11 cellular contexts compared by ENCODE assay signal in the genomic region with DNA sequence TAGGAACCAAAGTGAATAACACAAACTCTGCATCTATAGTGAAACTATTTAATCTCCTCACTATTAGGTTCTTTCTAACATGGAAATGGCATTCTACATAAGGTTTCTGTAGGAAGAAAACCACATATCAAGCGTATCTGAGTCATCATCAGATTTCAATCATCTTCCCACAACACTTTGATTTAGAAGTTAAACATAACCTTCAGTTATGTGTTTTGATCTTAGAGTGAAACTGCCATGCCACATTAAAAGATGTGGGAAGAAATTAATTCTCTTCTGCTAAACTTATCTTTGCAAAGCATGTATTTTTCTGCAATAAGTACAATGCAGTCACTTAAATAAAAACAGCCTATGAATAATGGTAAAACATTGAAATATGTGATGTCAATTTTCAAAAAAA. TPM values are rescaled to one million over a fixed set of nuclear protein-coding genes. Genes with fewer than 3 reads are reported as not detected.
DNase-seq lines count a peak whose midpoint lies in the region; ATAC-seq, FAIRE-seq and TF ChIP-seq lines count a peak whose summit lies in the region.
"Had no signal": no experiment of that assay in that cellular context is flagged by ENCODE, and none has a peak within 500 bp of the region (broad histone marks: within the 10 kb centered on the region; RNA-seq: fewer than 3 reads in every experiment).

No MANE protein-coding gene starts in this region.

- H3K9me3 ChIP-seq in DOHH2 (ENCODE audit: control insufficient read depth, insufficient read depth, low read length) (no peaks in the 10 kb centered on the region), MM.1S (replicated peaks; ENCODE audit: insufficient read depth, low read length) (no peaks in the 10 kb centered on the region), GM12878 (replicated peaks; ENCODE audit: control insufficient read depth, insufficient read depth, low read length) (no peaks in the 10 kb centered on the region), psoas muscle (no peaks in the 10 kb centered on the region)

- no peaks in the 10 kb centered on the region for H4K20me1 ChIP-seq in DOHH2 (ENCODE audit: control insufficient read depth, insufficient read depth, low read depth, low read length)
- no peaks in the 10 kb centered on the region for H4K20me1 ChIP-seq in MM.1S (ENCODE audit: insufficient read depth, low read length)
- no peaks in the 10 kb centered on the region for H4K20me1 ChIP-seq in GM12878 (ENCODE audit: control insufficient read depth, insufficient read depth)

- in situ Hi-C loops in GM12878 (cut with MboI) = loop anchor here (10.0 kb wide), 1 partner anchor 93 kb away; no protein-coding TSS in a partner anchor

- WGBS in GM12878 (ENCODE audit: insufficient coverage, insufficient replicate concordance, low lambda C conversion rate, missing lambda C conversion rate) = 0% methylated on average over 1 of the region's 1 CpG
- WGBS in psoas muscle, 3 donors = 51 to 62% (median 61%) methylated on average over 1 of the region's 1 CpG

- H3K36me3 ChIP-seq in DOHH2 (ENCODE audit: control insufficient read depth, low read length) = peaks cover 27% of the 10 kb centered on the region
- no peaks in the 10 kb centered on the region for H3K36me3 ChIP-seq in MM.1S (replicated peaks; ENCODE audit: insufficient read depth, low read length)
- H3K36me3 ChIP-seq in GM12878 (ENCODE audit: control insufficient read depth in 2 of 2, insufficient read depth in 2 of 2, low read length in 1 of 2) = peaks cover 0 to under 1% of the 10 kb centered on the region in 2 experiments; a peak in 1 of 4 replicates
- peaks cover 0 to 7% of the 10 kb centered on the region in 2 donors for H3K36me3 ChIP-seq in psoas muscle (ENCODE audit: insufficient read depth in 1 of 2, low read depth in 1 of 2)

- peak; percentile 18 for FAIRE-seq in GM12878 (lab: Jason Lieb, UNC)

- no peak for TF ChIP-seq POLR2A in GM12878 (IDR thresholded peaks at IDR 0.05; ENCODE audit: low read depth, low read length)

- intact Hi-C loops in GM12878 (cut with micrococcal nuclease; ENCODE audit: unreplicated experiment) (loop anchor here (1.0 to 10.0 kb wide), 9 partner anchors 55 to 1437 kb away; a partner anchor contains a TSS), psoas muscle (cut with DNase I) (loop anchor here in 1 of 2 donors (5.0 kb wide), 2 partner anchors 41 to 54 kb away; a partner anchor contains a TSS)

- H2AFZ ChIP-seq in MM.1S (ENCODE audit: low read length) (no peak overlapping the region), GM12878 (ENCODE audit: control insufficient read depth, low read depth, low read length) (no peak overlapping the region)

- H3K27ac ChIP-seq in DOHH2 (ENCODE audit: low read depth, low read length) = peak overlapping the region; percentile 98
- peak overlapping the region; percentile 97 for H3K27ac ChIP-seq in MM.1S (ENCODE audit: low read length)
- peak overlapping the region; percentile 80 for H3K27ac ChIP-seq in GM12878 (ENCODE audit: control insufficient read depth, insufficient read depth)
- peak overlapping the region; percentile 87 for H3K27ac ChIP-seq in psoas muscle
- H3K27ac ChIP-seq in foreskin keratinocyte = no peak overlapping the region

- CTCF ChIA-PET in GM12878 (lab: Yijun Ruan, JAX) = interaction anchor here (0.8 to 3.6 kb wide), 6 partner anchors 9 to 99 kb away, joined by 3 to 37 read pairs (median 10); no protein-coding TSS in a partner anchor

- BruUV-seq in GM12878 (replicated peaks; lab: Mats Ljungman, UMichigan) = no TSS peak

- DNase-seq in MM.1S = peak; percentile 38
- DNase-seq in GM12878 (ENCODE audit: low read depth, low spot score) = no peak
- DNase-seq in psoas muscle = no peak
- DNase-seq in foreskin keratinocyte = no peak
- no peak for DNase-seq in NOMO-1 treated with dmso at 0.1 percent for 144 hours (lab: John Stamatoyannopoulos, UW; ENCODE audit: unreplicated experiment)
- DNase-seq: Calu3; effector CD4-positive, alpha-beta T cell; H7 had no signal

- H3K4me1 ChIP-seq in DOHH2 (ENCODE audit: control insufficient read depth, low read length) (peaks cover 83% of the 10 kb centered on the region), MM.1S (ENCODE audit: low read length) (peaks cover 34% of the 10 kb centered on the region), GM12878 (ENCODE audit: control insufficient read depth, insufficient read depth, low read length) (peaks cover 32% of the 10 kb centered on the region), psoas muscle (peaks cover 100% of the 10 kb centered on the region), foreskin keratinocyte (no peaks in the 10 kb centered on the region)

- RAD21 ChIA-PET in GM12878 (lab: Charles Lee; ENCODE audit: unreplicated experiment) = interaction anchor here (1.1 to 16.1 kb wide), 9 partner anchors 9 to 1333 kb away, joined by 3 to 594 read pairs (median 15); no protein-coding TSS in a partner anchor

- H3K9me2 ChIP-seq in DOHH2 (replicated peaks; ENCODE audit: control insufficient read depth, low read length) (no peaks in the 10 kb centered on the region), MM.1S (replicated peaks; ENCODE audit: insufficient read depth, low read length) (no peaks in the 10 kb centered on the region)

- H3K79me2 ChIP-seq in DOHH2 (ENCODE audit: control insufficient read depth, low read length) = peaks cover 85% of the 10 kb centered on the region
- peaks cover 99% of the 10 kb centered on the region for H3K79me2 ChIP-seq in MM.1S (ENCODE audit: low read length)
- H3K79me2 ChIP-seq in GM12878 (ENCODE audit: control insufficient read depth, insufficient read depth, low read length) = peaks cover 99% of the 10 kb centered on the region

- SMC1A ChIA-PET in GM12878 (lab: Charles Lee; ENCODE audit: uncharacterized antibody, unreplicated experiment) = interaction anchor here (0.7 to 24.1 kb wide), 10 partner anchors 9 to 242 kb away, joined by 3 to 591 read pairs (median 7); a partner anchor contains a TSS

- peak overlapping the region; percentile 94 for H3K4me2 ChIP-seq in DOHH2 (ENCODE audit: low read length)
- H3K4me2 ChIP-seq in MM.1S (ENCODE audit: low read depth, low read length) = peak overlapping the region; percentile 96
- H3K4me2 ChIP-seq in GM12878 (ENCODE audit: control insufficient read depth, insufficient read depth) = peak overlapping the region; percentile 87

- POLR2A ChIA-PET in GM12878 (lab: Charles Lee) = interaction anchor here (1.1 to 3.8 kb wide), 4 partner anchors 9 to 95 kb away, joined by 3 to 39 read pairs (median 5); no protein-coding TSS in a partner anchor

- no peak for TF ChIP-seq CTCF in DOHH2 (IDR thresholded peaks at IDR 0.05; ENCODE audit: low read depth, low read length, poor library complexity, severe bottlenecking)
- no peak for TF ChIP-seq CTCF in MM.1S (IDR thresholded peaks at IDR 0.05; ENCODE audit: low read length)
- no peak for TF ChIP-seq CTCF in GM12878 (IDR thresholded peaks at IDR 0.05 in 2 of 3, conservative IDR thresholded peaks at IDR 0.05 in 1 of 3; ENCODE audit: control insufficient read depth in 2 of 3, extremely low read depth in 1 of 3, insufficient read depth in 1 of 3, low read depth in 3 of 3, low read length in 3 of 3)
- TF ChIP-seq CTCF in psoas muscle (IDR thresholded peaks at IDR 0.05) = no peak
- TF ChIP-seq CTCF in foreskin keratinocyte (conservative IDR thresholded peaks at IDR 0.05) = no peak

- TF ChIP-seq EP300 in GM12878 (IDR thresholded peaks at IDR 0.05; ENCODE audit: borderline replicate concordance in 1 of 2, control insufficient read depth in 1 of 2, low read depth in 2 of 2, low read length in 2 of 2) = no peak

- H3F3A ChIP-seq in DOHH2 (ENCODE audit: control insufficient read depth, insufficient read depth) (peaks cover 70% of the 10 kb centered on the region), MM.1S (ENCODE audit: insufficient read depth, low read length) (peaks cover 83% of the 10 kb centered on the region)

- H3K4me3 ChIP-seq in DOHH2 (ENCODE audit: low read length) = peak overlapping the region; percentile 73
- peak overlapping the region; percentile 52 for H3K4me3 ChIP-seq in MM.1S (ENCODE audit: low read length)
- H3K4me3 ChIP-seq in GM12878 = peak overlapping the region; percentile 27; the same call in 1 of the 2 replicates
- H3K4me3 ChIP-seq in psoas muscle = peak overlapping the region; percentile 28

- no peak for TF ChIP-seq RAD21 in GM12878 (IDR thresholded peaks at IDR 0.05; ENCODE audit: insufficient read depth, low read depth, low read length)

- H3K9ac ChIP-seq in MM.1S (ENCODE audit: low read length) (peak overlapping the region; percentile 88), GM12878 (ENCODE audit: control insufficient read depth, insufficient read depth, low read length) (peak overlapping the region; percentile 21; the same call in 1 of the 2 replicates)

- peak; percentile 2 for ATAC-seq in GM12878
- no peak for ATAC-seq in psoas muscle
- ATAC-seq in foreskin keratinocyte = no peak
- no peak for ATAC-seq in HG03097 (IDR thresholded peaks at IDR 0.05; ENCODE audit: low FRiP score, unreplicated experiment)
- no peak for ATAC-seq in GM21529 (IDR thresholded peaks at IDR 0.05; ENCODE audit: unreplicated experiment)

- H3K27me3 ChIP-seq in DOHH2 (ENCODE audit: control insufficient read depth, low read length) (no peaks in the 10 kb centered on the region), MM.1S (replicated peaks; ENCODE audit: insufficient read depth, low read length) (no peaks in the 10 kb centered on the region), GM12878 (replicated peaks in 1 of 2; ENCODE audit: control insufficient read depth in 2 of 2, insufficient read depth in 2 of 2, low read length in 1 of 2) (no peaks in the 10 kb centered on the region), psoas muscle (ENCODE audit: insufficient read depth in 3 of 3, low read length in 2 of 3) (no peaks in the 10 kb centered on the region), foreskin keratinocyte (no peaks in the 10 kb centered on the region)

RNA-seq across cellular contexts. Expression of a gene that starts 55.0 kb away (rescaled TPM):
- 839 and 919 TPM in 2 replicates for total RNA-seq in GM12878 (2013; cell fraction: nucleolus; rRNA removed)
- 175 and 219 TPM in 2 replicates for total RNA-seq in GM12878 (2014; rRNA removed)
- total RNA-seq in GM12878 (2014; rRNA removed; fragmentation: Illumina TruSeq; extraction: Trizol) = 220 and 236 TPM in 2 replicates
- total RNA-seq in GM12878 (2021) = 207 and 225 TPM in 2 replicates
- 89.3 TPM for polyA plus RNA-seq in GM12878 (2011; ENCODE audit: low read depth)
- 105 and 125 TPM in 2 replicates for polyA plus RNA-seq in GM12878 (2011; rRNA removed)
- polyA plus RNA-seq in GM12878 (2011; cell fraction: cytosol; rRNA removed) = 139 and 145 TPM in 2 replicates
- polyA plus RNA-seq in GM12878 (2011; cell fraction: nucleus; rRNA removed) = 105 and 117 TPM in 2 replicates
- polyA plus RNA-seq in GM12878 (2012) = 115 and 139 TPM in 2 replicates
- 209 and 260 TPM in 2 replicates for polyA plus RNA-seq in GM12878 (2014; fragmentation: Illumina TruSeq; extraction: Trizol)
- polyA plus RNA-seq in GM12878 (2014; fragmentation: Nextera tagmentation; extraction: Ambion mirVana) = 100 to 1,000 TPM; 143 to 147 TPM
- polyA plus RNA-seq in GM12878 (2014; rRNA removed) = 99.5 and 104 TPM in 2 replicates
- 100 to 1,000 TPM; 186 to 199 TPM for polyA plus RNA-seq in GM12878 (2016; fragmentation: Nextera tagmentation; extraction: Ambion mirVana)
- polyA minus RNA-seq in GM12878 (2011; rRNA and poly(A)+ RNA removed) = 323 and 371 TPM in 2 replicates
- polyA minus RNA-seq in GM12878 (2011; cell fraction: cytosol; rRNA and poly(A)+ RNA removed) = 81.9 and 107 TPM in 2 replicates
- polyA minus RNA-seq in GM12878 (2011; cell fraction: nucleus; rRNA and poly(A)+ RNA removed) = 194 and 315 TPM in 2 replicates
- total RNA-seq in psoas muscle = 100 to 1,000 TPM; 148 to 530 (median 257) TPM
- polyA plus RNA-seq in psoas muscle = 10 to 100 TPM in 2 of 3 donors, 1 to 10 TPM in 1; 9.3 to 96.4 (median 32.0) TPM
- total RNA-seq in foreskin keratinocyte = 0.41 and 0.56 TPM in 2 replicates
- polyA plus RNA-seq in foreskin keratinocyte = 0.09 TPM in 2 replicates

Comparison
In these comparisons a context has a peak if more than half of its experiments do, and no peak if none do; other contexts are left out.
1. RNA of a gene that starts 55.0 kb away (total RNA-seq): 148 to 530 TPM in psoas muscle and 175 to 919 TPM in GM12878; 0.41 to 0.56 TPM in foreskin keratinocyte; every median in the first group is over 10 times any median in the second.
2. Peak in every context shown above with its lines, with median percentiles within 50 percentile points of each other: H3K4me2 ChIP-seq and H3K4me3 ChIP-seq.